1 cellular context compared by ENCODE assay signal in the genomic region with DNA sequence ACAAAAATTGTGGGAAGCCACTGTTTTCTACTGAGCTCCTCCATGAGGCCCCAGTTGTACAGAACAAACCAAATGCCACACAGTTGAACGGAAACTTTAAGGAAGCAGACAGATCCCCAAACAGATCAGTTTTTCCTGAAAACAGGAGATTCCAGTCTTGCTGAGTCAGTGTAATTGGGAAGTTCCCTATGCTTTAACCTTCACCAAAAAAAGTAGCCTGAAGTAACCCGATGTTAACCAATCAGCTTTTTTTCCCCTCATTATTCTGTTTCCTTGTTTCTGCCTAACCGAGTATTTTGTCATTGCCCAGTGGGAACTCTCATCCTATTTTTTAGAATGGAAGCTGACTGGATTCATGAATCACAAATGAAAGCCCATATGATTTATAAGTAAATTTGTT.
TF ChIP-seq lines count a peak whose summit lies in the region.

No MANE protein-coding gene starts in this region.

TF ChIP-seq in K562, 482 proteins besides CTCF, POLR2A, EP300 and RAD21:
- TF ChIP-seq KLF1 (tag; IDR thresholded peaks at IDR 0.05) = no peak
- TF ChIP-seq MTA3 (IDR thresholded peaks at IDR 0.05; ENCODE audit: borderline replicate concordance) = no peak
- no peak for TF ChIP-seq TBL1XR1 (IDR thresholded peaks at IDR 0.05; ENCODE audit: low read length in 2 of 2)
- no peak for TF ChIP-seq ZNF184 (CRISPR knock-in tag; IDR thresholded peaks at IDR 0.05)
- TF ChIP-seq C11orf30 (IDR thresholded peaks at IDR 0.05; ENCODE audit: low read depth) = peak; percentile 64; the same call in 1 of the 2 replicates
- peak; percentile 59; the same call in 1 of the 2 replicates for TF ChIP-seq MAFG (tag; conservative IDR thresholded peaks at IDR 0.05)
- peak; percentile 62 for TF ChIP-seq ZNF316 (IDR thresholded peaks at IDR 0.05)
- TF ChIP-seq MAFK (IDR thresholded peaks at IDR 0.05; ENCODE audit: low read length) = peak; percentile 46; the same call in 1 of the 2 replicates
- peak; percentile 39; the same call in 1 of the 2 replicates for TF ChIP-seq MAFF (IDR thresholded peaks at IDR 0.05; ENCODE audit: low read length)
